ENCODE assay signal across 21 cellular contexts in the genomic region with DNA sequence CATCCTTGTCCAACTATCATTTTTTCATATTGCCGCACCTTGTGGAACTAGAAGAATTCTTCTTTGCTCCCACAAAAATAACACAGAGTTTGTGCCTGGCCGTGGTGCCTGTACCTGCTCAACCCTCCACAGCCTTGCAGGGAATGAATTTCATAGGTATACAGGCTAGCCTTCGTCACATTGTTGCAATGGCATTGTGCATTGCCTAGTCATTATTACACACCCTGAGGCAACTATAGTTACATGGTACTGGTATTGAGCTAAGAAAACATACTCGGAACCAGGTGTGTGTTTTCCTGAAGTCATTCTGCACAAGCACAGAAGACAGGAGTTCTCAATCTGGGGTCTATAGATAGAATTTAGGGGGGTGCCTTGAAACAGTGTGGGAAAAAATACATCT.
"Had no signal": no experiment of that assay in that cellular context is flagged by ENCODE, and none has a peak within 500 bp of the region (broad histone marks: within the 10 kb centered on the region; RNA-seq: fewer than 3 reads in every experiment).

No MANE protein-coding gene starts in this region.

- H3K9ac ChIP-seq: SK-N-SH had no signal

- H3K27me3 ChIP-seq: MG63 had no signal

- H3K36me3 ChIP-seq: MG63, SJSA1 had no signal

- H3K4me3 ChIP-seq: MG63, SJSA1 had no signal

- H3K27ac ChIP-seq: SJSA1 had no signal

- H3K9me3 ChIP-seq: MG63, SJSA1, SK-N-SH had no signal

- DNase-seq: IMR-90, Karpas-422, KG1, MG63, NCI-H1092, NCI-H1417 treated with DMSO at 0.1 percent for 48 hours, NCI-H146, NCI-H1694 treated with DMSO at 0.1 percent for 48 hours, NCI-H1930, NCI-H2081, NCI-H2107, NCI-H2227 treated with DMSO at 0.1 percent for 48 hours, NCI-H524, NCI-H526 treated with DMSO at 0.1 percent for 48 hours, NCI-H748 treated with DMSO at 0.1 percent for 48 hours, Right ventricle myocardium superior, RPMI8226, SIG-M5, SK-N-SH had no signal

- FAIRE-seq: RCC 7860 had no signal
